In genomic region chr20:37892001-37892400, GRCh38 we compare ENCODE assay signal across 24 cellular contexts. TPM values are rescaled to one million over a fixed set of nuclear protein-coding genes. Genes with fewer than 3 reads are reported as not detected.
"Had no signal": no experiment of that assay in that cellular context is flagged by ENCODE, and none has a peak within 500 bp of the region (broad histone marks: within the 10 kb centered on the region; RNA-seq: fewer than 3 reads in every experiment).

No MANE protein-coding gene starts in this region.

- FAIRE-seq: frontal cortex, islet of Langerhans had no signal

- H3K79me2 ChIP-seq: parathyroid adenoma had no signal

- H2AFZ ChIP-seq: neural progenitor cell, parathyroid adenoma had no signal

- H3K4me2 ChIP-seq: neural progenitor cell had no signal

- H3K27me3 ChIP-seq: dorsolateral prefrontal cortex, neural progenitor cell, testis, tibial nerve had no signal

- H3K27ac ChIP-seq: dorsolateral prefrontal cortex, heart right ventricle, lower lobe of right lung, neural progenitor cell, parathyroid adenoma, psoas muscle, testis, tibial nerve had no signal

- H3K36me3 ChIP-seq: heart right ventricle, lower lobe of right lung, neural progenitor cell, tibial nerve had no signal

- H3K4me3 ChIP-seq: dorsolateral prefrontal cortex, heart right ventricle, lower lobe of right lung, neural progenitor cell, psoas muscle, testis, tibial nerve had no signal

- DNase-seq: cortex of kidney; dorsolateral prefrontal cortex; effector CD8-positive, alpha-beta T cell; heart right ventricle; hypothalamus; kidney glomerular epithelial cell; lower lobe of right lung; occipital lobe; psoas muscle; retina; stimulated activated CD4-positive, alpha-beta T cell treated with anti-CD3 and anti-CD28 coated beads, Interleukin-2, amount 100 ng/mL, for 24 hours; stimulated activated CD4-positive, alpha-beta T cell treated with anti-CD3 and anti-CD28 coated beads, Interleukin-4, amount 100 ng/mL, for 4 hours; stimulated activated naive B cell treated with anti-CD40 and anti-IgM and Interleukin-4, amounts not matched to agents 10 μg/mL and 1 μg/mL and 100 μg/mL, for 72 hours; stimulated activated naive CD8-positive, alpha-beta T cell treated with anti-CD3 and anti-CD28 coated beads, Interleukin-15, amount 100 ng/mL, for 72 hours; testis had no signal

- H3K9me3 ChIP-seq: heart right ventricle, lower lobe of right lung, psoas muscle, testis, tibial nerve had no signal

- ATAC-seq: heart right ventricle; left lobe of liver; lower lobe of right lung; natural killer cell treated with Interleukin-12 subunit alpha and Interleukin-12 subunit beta and Interleukin-15 and Interleukin-18, amount 100 ng/mL, for 72 hours; psoas muscle; sciatic nerve; stimulated activated naive B cell treated with anti-CD40 and anti-IgM and Interleukin-4, amounts not matched to agents 10 μg/mL and 1 μg/mL and 100 μg/mL, for 72 hours; stimulated activated naive CD8-positive, alpha-beta T cell treated with anti-CD3 and anti-CD28 coated beads, Interleukin-15, amount 100 ng/mL, for 72 hours had no signal

- H3K4me1 ChIP-seq: lower lobe of right lung, parathyroid adenoma, psoas muscle had no signal

- H3K9ac ChIP-seq: neural progenitor cell, parathyroid adenoma had no signal

RNA-seq across cellular contexts. Expression of gene VSTM2L, which starts 10.9 kb away (rescaled TPM):
- total RNA-seq: skeletal muscle tissue had no signal
